Comparison of ENCODE assay signal across 1 cellular context in the genomic region with DNA sequence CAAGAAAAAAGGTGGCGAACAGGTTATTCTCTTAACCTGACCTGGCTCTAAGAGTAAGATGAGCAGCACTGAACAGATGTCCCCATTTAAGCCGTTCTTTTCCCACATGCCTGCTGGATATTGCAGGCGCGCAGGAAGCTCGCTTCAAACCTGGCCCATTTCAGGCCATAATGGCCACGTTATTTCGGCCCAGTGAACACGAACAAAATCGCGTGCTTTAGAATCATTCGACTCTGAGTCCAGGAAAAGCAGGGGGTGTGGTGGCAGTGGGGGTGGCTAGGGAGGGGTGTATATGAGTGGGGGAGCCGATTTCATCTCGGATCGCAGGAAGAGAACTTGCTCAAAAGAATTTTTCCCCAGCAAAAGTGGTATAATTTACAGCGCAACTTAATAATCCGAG.
TF ChIP-seq lines count a peak whose summit lies in the region.

No MANE protein-coding gene starts in this region.

TF ChIP-seq in WTC11, 78 proteins besides CTCF, POLR2A, EP300 and RAD21 (continued from another document):
- TF ChIP-seq, protein P1, sequence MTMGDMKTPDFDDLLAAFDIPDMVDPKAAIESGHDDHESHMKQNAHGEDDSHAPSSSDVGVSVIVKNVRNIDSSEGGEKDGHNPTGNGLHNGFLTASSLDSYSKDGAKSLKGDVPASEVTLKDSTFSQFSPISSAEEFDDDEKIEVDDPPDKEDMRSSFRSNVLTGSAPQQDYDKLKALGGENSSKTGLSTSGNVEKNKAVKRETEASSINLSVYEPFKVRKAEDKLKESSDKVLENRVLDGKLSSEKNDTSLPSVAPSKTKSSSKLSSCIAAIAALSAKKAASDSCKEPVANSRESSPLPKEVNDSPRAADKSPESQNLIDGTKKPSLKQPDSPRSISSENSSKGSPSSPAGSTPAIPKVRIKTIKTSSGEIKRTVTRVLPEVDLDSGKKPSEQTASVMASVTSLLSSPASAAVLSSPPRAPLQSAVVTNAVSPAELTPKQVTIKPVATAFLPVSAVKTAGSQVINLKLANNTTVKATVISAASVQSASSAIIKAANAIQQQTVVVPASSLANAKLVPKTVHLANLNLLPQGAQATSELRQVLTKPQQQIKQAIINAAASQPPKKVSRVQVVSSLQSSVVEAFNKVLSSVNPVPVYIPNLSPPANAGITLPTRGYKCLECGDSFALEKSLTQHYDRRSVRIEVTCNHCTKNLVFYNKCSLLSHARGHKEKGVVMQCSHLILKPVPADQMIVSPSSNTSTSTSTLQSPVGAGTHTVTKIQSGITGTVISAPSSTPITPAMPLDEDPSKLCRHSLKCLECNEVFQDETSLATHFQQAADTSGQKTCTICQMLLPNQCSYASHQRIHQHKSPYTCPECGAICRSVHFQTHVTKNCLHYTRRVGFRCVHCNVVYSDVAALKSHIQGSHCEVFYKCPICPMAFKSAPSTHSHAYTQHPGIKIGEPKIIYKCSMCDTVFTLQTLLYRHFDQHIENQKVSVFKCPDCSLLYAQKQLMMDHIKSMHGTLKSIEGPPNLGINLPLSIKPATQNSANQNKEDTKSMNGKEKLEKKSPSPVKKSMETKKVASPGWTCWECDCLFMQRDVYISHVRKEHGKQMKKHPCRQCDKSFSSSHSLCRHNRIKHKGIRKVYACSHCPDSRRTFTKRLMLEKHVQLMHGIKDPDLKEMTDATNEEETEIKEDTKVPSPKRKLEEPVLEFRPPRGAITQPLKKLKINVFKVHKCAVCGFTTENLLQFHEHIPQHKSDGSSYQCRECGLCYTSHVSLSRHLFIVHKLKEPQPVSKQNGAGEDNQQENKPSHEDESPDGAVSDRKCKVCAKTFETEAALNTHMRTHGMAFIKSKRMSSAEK (CRISPR knock-in tag; IDR thresholded peaks at IDR 0.05; ENCODE audit: borderline replicate concordance): no peak
- TF ChIP-seq ZNF232 (CRISPR knock-in tag; IDR thresholded peaks at IDR 0.05) (no peak), SOX15 (CRISPR knock-in tag; IDR thresholded peaks at IDR 0.05) (no peak), ZNF416 (CRISPR knock-in tag; IDR thresholded peaks at IDR 0.05) (no peak), TEAD4 (CRISPR knock-in tag; IDR thresholded peaks at IDR 0.05) (no peak), FOXK1 (CRISPR knock-in tag; IDR thresholded peaks at IDR 0.05) (no peak), ELF4 (CRISPR knock-in tag; IDR thresholded peaks at IDR 0.05; ENCODE audit: low read depth) (no peak)
- TF ChIP-seq, protein P2, sequence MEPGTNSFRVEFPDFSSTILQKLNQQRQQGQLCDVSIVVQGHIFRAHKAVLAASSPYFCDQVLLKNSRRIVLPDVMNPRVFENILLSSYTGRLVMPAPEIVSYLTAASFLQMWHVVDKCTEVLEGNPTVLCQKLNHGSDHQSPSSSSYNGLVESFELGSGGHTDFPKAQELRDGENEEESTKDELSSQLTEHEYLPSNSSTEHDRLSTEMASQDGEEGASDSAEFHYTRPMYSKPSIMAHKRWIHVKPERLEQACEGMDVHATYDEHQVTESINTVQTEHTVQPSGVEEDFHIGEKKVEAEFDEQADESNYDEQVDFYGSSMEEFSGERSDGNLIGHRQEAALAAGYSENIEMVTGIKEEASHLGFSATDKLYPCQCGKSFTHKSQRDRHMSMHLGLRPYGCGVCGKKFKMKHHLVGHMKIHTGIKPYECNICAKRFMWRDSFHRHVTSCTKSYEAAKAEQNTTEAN (CRISPR knock-in tag; IDR thresholded peaks at IDR 0.05): no peak
- TF ChIP-seq, protein P3, sequence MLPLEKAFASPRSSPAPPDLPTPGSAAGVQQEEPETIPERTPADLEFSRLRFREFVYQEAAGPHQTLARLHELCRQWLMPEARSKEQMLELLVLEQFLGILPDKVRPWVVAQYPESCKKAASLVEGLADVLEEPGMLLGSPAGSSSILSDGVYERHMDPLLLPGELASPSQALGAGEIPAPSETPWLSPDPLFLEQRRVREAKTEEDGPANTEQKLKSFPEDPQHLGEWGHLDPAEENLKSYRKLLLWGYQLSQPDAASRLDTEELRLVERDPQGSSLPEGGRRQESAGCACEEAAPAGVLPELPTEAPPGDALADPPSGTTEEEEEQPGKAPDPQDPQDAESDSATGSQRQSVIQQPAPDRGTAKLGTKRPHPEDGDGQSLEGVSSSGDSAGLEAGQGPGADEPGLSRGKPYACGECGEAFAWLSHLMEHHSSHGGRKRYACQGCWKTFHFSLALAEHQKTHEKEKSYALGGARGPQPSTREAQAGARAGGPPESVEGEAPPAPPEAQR (CRISPR knock-in tag; IDR thresholded peaks at IDR 0.05): no peak
- TF ChIP-seq, protein P4, sequence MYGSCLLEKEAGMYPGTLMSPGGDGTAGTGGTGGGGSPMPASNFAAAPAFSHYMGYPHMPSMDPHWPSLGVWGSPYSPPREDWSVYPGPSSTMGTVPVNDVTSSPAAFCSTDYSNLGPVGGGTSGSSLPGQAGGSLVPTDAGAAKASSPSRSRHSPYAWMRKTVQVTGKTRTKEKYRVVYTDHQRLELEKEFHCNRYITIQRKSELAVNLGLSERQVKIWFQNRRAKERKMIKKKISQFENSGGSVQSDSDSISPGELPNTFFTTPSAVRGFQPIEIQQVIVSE (CRISPR knock-in tag; IDR thresholded peaks at IDR 0.05; ENCODE audit: borderline replicate concordance): no peak
- TF ChIP-seq, protein P5, sequence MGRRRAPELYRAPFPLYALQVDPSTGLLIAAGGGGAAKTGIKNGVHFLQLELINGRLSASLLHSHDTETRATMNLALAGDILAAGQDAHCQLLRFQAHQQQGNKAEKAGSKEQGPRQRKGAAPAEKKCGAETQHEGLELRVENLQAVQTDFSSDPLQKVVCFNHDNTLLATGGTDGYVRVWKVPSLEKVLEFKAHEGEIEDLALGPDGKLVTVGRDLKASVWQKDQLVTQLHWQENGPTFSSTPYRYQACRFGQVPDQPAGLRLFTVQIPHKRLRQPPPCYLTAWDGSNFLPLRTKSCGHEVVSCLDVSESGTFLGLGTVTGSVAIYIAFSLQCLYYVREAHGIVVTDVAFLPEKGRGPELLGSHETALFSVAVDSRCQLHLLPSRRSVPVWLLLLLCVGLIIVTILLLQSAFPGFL (CRISPR knock-in tag; IDR thresholded peaks at IDR 0.05; ENCODE audit: borderline replicate concordance): no peak
- TF ChIP-seq, protein P6, sequence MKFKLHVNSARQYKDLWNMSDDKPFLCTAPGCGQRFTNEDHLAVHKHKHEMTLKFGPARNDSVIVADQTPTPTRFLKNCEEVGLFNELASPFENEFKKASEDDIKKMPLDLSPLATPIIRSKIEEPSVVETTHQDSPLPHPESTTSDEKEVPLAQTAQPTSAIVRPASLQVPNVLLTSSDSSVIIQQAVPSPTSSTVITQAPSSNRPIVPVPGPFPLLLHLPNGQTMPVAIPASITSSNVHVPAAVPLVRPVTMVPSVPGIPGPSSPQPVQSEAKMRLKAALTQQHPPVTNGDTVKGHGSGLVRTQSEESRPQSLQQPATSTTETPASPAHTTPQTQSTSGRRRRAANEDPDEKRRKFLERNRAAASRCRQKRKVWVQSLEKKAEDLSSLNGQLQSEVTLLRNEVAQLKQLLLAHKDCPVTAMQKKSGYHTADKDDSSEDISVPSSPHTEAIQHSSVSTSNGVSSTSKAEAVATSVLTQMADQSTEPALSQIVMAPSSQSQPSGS (CRISPR knock-in tag; IDR thresholded peaks at IDR 0.05; ENCODE audit: borderline replicate concordance, low read depth): no peak
